Comparison of ENCODE assay signal across 1 cellular context in genomic region chr14:94458558-94459200, GRCh38.
TF ChIP-seq lines count a peak whose summit lies in the region.

No MANE protein-coding gene starts in this region.

TF ChIP-seq in HEK293, 187 proteins besides CTCF, POLR2A, EP300 and RAD21 (continued from another document):
- no peak for TF ChIP-seq PRDM2 (tag by site-specific recombination; IDR thresholded peaks at IDR 0.05; ENCODE audit: borderline replicate concordance)
- TF ChIP-seq EGR2 (tag by site-specific recombination; IDR thresholded peaks at IDR 0.05; ENCODE audit: low read depth), result peak; percentile 70
- peak; percentile 37 for TF ChIP-seq ZFHX2 (tag by site-specific recombination; conservative IDR thresholded peaks at IDR 0.05)
- TF ChIP-seq ZIC2 (tag by site-specific recombination; IDR thresholded peaks at IDR 0.05), result no peak
- no peak for TF ChIP-seq ZSCAN30 (tag by site-specific recombination; IDR thresholded peaks at IDR 0.05)
